Comparison of ENCODE assay signal across 14 cellular contexts in the genomic region with DNA sequence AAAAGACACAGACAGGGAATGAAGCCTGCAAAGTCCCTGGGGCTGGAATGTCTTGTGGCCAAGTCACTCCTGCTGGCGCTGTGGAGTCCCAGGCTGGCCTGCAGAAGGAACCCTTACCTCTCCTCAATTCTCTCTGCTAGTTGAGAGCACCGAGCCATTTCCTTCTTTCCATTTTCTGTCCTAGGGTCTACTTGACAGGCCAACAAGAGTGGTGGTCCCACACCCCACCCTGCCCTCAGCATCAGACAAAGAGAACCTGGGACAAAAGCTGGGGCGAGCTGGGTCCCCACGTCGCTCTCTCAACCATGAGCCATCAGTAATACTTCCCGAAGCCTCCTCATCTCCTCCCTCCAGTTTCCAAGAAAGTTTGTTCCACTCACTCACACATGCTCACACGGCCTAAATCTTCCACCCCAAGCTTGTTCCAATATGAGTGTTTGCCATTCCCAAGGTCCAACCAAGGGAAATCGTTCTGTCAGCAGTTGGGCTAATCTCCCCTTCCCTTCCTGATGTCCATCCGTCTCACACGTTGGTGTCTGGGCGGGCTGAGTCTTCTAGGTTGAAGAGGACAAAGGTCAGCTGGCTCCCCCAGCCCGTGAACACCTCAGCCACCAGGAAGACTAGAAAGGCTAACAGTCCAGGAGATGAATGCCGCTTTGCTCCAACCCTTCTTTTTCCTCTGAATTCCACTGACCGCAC. TPM values are rescaled to one million over a fixed set of nuclear protein-coding genes. Genes with fewer than 3 reads are reported as not detected.
DNase-seq lines count a peak whose midpoint lies in the region; ATAC-seq and TF ChIP-seq lines count a peak whose summit lies in the region.
"Had no signal": no experiment of that assay in that cellular context is flagged by ENCODE, and none has a peak within 500 bp of the region (broad histone marks: within the 10 kb centered on the region; RNA-seq: fewer than 3 reads in every experiment).

No MANE protein-coding gene starts in this region.

- no peak for TF ChIP-seq CTCF in Caco-2 (IDR thresholded peaks at IDR 0.05; ENCODE audit: insufficient read depth in 1 of 2, low read depth in 1 of 2, low read length in 1 of 2, severe bottlenecking in 1 of 2, unreplicated experiment in 1 of 2)
- TF ChIP-seq CTCF in spleen (IDR thresholded peaks at IDR 0.05 in 8 of 11, conservative IDR thresholded peaks at IDR 0.05 in 3 of 11), result no peak
- no peak for TF ChIP-seq CTCF in chondrocyte (IDR thresholded peaks at IDR 0.05)

- H3K36me3 ChIP-seq in Caco-2 (ENCODE audit: control insufficient read depth, insufficient read depth, low read length) (no peaks in the 10 kb centered on the region), spleen (peaks cover 0 to 82% (median 10%) of the 10 kb centered on the region in 6 donors)
- H3K36me3 ChIP-seq: BE2C had no signal

- H3K36me3 Mint-ChIP-seq in Caco-2 (ENCODE audit: insufficient read depth, unreplicated experiment), result peaks cover 6% of the 10 kb centered on the region
- H3K36me3 Mint-ChIP-seq in T-helper 17 cell (ENCODE audit: low read depth), result peaks cover 6% of the 10 kb centered on the region
- H3K36me3 Mint-ChIP-seq in chondrocyte (ENCODE audit: low read depth), result peaks cover 25% of the 10 kb centered on the region

- H3K27ac Mint-ChIP-seq in Caco-2 (ENCODE audit: unreplicated experiment) (peak overlapping the region; percentile 13), T-helper 17 cell (peak overlapping the region; percentile 44), chondrocyte (ENCODE audit: unreplicated experiment) (no peak overlapping the region)

- H3K4me1 ChIP-seq in Caco-2 (peaks cover 23% of the 10 kb centered on the region), spleen (peaks cover 0 to 10% (median 0%) of the 10 kb centered on the region in 6 donors)
- H3K4me1 ChIP-seq: BE2C had no signal

- WGBS in spleen, 5 donors, result 88 to 94% (median 89%) methylated on average over 14 of the region's 14 CpGs

- peaks cover 23% of the 10 kb centered on the region for H3K4me1 Mint-ChIP-seq in Caco-2 (ENCODE audit: low read depth, unreplicated experiment)
- peaks cover 21% of the 10 kb centered on the region for H3K4me1 Mint-ChIP-seq in T-helper 17 cell
- no peaks in the 10 kb centered on the region for H3K4me1 Mint-ChIP-seq in chondrocyte (ENCODE audit: low read depth)

- ATAC-seq in T-helper 17 cell (no peak), left lobe of liver (no peak), HG03439 (IDR thresholded peaks at IDR 0.05; ENCODE audit: unreplicated experiment) (no peak)

- H3K4me3 ChIP-seq in Caco-2 (ENCODE audit: low read depth, low read length) (no peak overlapping the region), spleen (no peak overlapping the region)

- H3K9me3 ChIP-seq in Caco-2, result no peaks in the 10 kb centered on the region
- H3K9me3 ChIP-seq in T-helper 17 cell (ENCODE audit: control insufficient read depth, low read length, poor library complexity, severe bottlenecking), result no peaks in the 10 kb centered on the region
- no peaks in the 10 kb centered on the region for H3K9me3 ChIP-seq in spleen
- H3K9me3 ChIP-seq: BE2C had no signal

- H3K27me3 ChIP-seq in Caco-2 (replicated peaks; ENCODE audit: control insufficient read depth, insufficient read depth, low read length), result no peaks in the 10 kb centered on the region
- no peaks in the 10 kb centered on the region for H3K27me3 ChIP-seq in spleen (replicated peaks in 1 of 7)
- H3K27me3 ChIP-seq: BE2C had no signal

- no peak for TF ChIP-seq POLR2A in spleen (IDR thresholded peaks at IDR 0.05)

- intact Hi-C loops in Caco-2 (cut with micrococcal nuclease; ENCODE audit: unreplicated experiment), result loop anchor here (1.0 kb wide), 1 partner anchor 9 kb away; no protein-coding TSS in a partner anchor
- intact Hi-C loops in spleen (cut with DNase I; ENCODE audit: low total_unique reads), result no loop called here

- H3K9me3 Mint-ChIP-seq in Caco-2 (ENCODE audit: unreplicated experiment) (no peaks in the 10 kb centered on the region), chondrocyte (ENCODE audit: low read depth) (no peaks in the 10 kb centered on the region)
- H3K9me3 Mint-ChIP-seq: H9 had no signal

- H3K27ac ChIP-seq in spleen, result no peak overlapping the region

- H3K27me3 Mint-ChIP-seq in Caco-2 (ENCODE audit: insufficient read depth, unreplicated experiment), result no peaks in the 10 kb centered on the region
- no peaks in the 10 kb centered on the region for H3K27me3 Mint-ChIP-seq in T-helper 17 cell
- H3K27me3 Mint-ChIP-seq in chondrocyte (ENCODE audit: low read depth), result no peaks in the 10 kb centered on the region

- POLR2A ChIA-PET in Caco-2 (lab: Charles Lee), result no interaction called here

- CTCF ChIA-PET in Caco-2 (lab: Charles Lee), result no interaction called here

- BruUV-seq in Caco-2 (replicated peaks; lab: Mats Ljungman, UMichigan), result no TSS peak

- H3K4me3 Mint-ChIP-seq in Caco-2 (ENCODE audit: unreplicated experiment) (no peak overlapping the region), T-helper 17 cell (no peak overlapping the region), chondrocyte (ENCODE audit: unreplicated experiment) (no peak overlapping the region)
- H3K4me3 Mint-ChIP-seq: H9 had no signal

- DNase-seq in Caco-2, result no peak
- DNase-seq in T-helper 17 cell, result no peak
- DNase-seq in left lobe of liver (ENCODE audit: low spot score), result peak; percentile 31
- peak; percentile 20 for DNase-seq in spleen
- no peak for DNase-seq in chondrocyte (ENCODE audit: low spot score)
- DNase-seq in SIG-M5 treated with dmso at 0.1 percent for 504 hours (lab: John Stamatoyannopoulos, UW; ENCODE audit: unreplicated experiment), result no peak
- DNase-seq: BE2C, H9, NCI-H146, NCI-H2107, NCI-H345 had no signal

RNA-seq across cellular contexts. Expression of a gene that starts 44.3 kb away (rescaled TPM):
- total RNA-seq in Caco-2 (2022) (not detected in 2 replicates), T-helper 17 cell (1 to 10 TPM in 1 of 2 donors, not detected in 1; 2.6 TPM), left lobe of liver (not detected), spleen (not detected), chondrocyte (not detected in 3 replicates)
- polyA plus RNA-seq in spleen, result under 1 TPM in 1 of 3 donors, not detected in 2; 0.11 TPM
- total RNA-seq: SK-MEL-5 had no signal
- polyA plus RNA-seq: AG04450 had no signal

Comparison
In these comparisons a context has a peak if more than half of its experiments do, and no peak if none do; other contexts are left out.
1. DNase-seq: peak in left lobe of liver (single experiment) and spleen (single experiment); none in Caco-2 (0 of 2), T-helper 17 cell (0 of 3), chondrocyte (single experiment) and SIG-M5 treated with dmso at 0.1 percent for 504 hours (single experiment).